17 cellular contexts compared by ENCODE assay signal in the genomic region with DNA sequence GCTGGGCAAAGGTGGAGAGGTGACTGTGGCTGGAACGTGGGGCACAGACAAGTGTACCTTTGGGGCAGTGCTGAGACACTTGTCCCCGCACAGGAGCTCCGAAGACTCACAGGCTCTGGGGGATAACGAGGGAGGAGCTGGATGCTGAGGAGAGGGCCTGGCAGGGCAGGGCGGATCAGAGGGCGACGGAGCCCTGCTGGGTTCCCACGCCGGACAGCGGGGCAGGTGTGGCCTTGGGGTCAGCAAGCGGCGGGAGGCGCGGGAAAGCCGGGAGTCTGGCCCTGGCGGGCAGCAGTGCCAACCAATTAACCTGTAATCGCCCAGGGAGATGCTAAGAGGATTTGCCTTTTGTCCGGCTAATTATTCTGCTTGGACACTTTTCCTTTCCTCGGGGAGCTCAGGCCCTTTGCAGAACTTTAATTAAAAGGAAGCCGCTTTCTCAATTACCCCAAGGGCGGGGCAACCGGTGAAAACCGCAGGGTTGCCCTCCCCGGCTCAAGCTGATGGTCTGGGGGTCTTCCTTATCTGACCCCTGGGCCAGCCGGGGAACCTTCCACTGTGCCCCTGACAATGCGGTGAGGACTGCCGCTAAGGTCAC.
DNase-seq lines count a peak whose midpoint lies in the region; ATAC-seq, FAIRE-seq and TF ChIP-seq lines count a peak whose summit lies in the region.
"Had no signal": no experiment of that assay in that cellular context is flagged by ENCODE, and none has a peak within 500 bp of the region (broad histone marks: within the 10 kb centered on the region; RNA-seq: fewer than 3 reads in every experiment).

No MANE protein-coding gene starts in this region.

- peak overlapping the region; percentile 57; the same call in 1 of the 2 replicates for H3K4ac ChIP-seq in IMR-90 (ENCODE audit: low read depth, low read length)
- H3K4ac ChIP-seq in H1 (replicated peaks; ENCODE audit: insufficient read length, low read depth, low read length): no peak overlapping the region

- no peak overlapping the region for H3K23ac ChIP-seq in IMR-90 (ENCODE audit: low read depth, low read length)
- H3K23ac ChIP-seq in H1 (ENCODE audit: insufficient read length): no peak overlapping the region

- no peak overlapping the region for H3K9ac ChIP-seq in IMR-90 (ENCODE audit: low read depth, low read length)
- no peak overlapping the region for H3K9ac ChIP-seq in H1 (replicated peaks in 1 of 4; ENCODE audit: extremely low read depth in 1 of 4, low read depth in 3 of 4, low read length in 3 of 4)

- H3K4me3 ChIP-seq in IMR-90 (ENCODE audit: insufficient read depth, low read depth, low read length): no peak overlapping the region
- no peak overlapping the region for H3K4me3 ChIP-seq in H1 (ENCODE audit: extremely low read depth in 1 of 4, insufficient read depth in 2 of 4, low read depth in 3 of 4, low read length in 4 of 4)
- H3K4me3 ChIP-seq in osteoblast (ENCODE audit: insufficient read depth, low read length): peak overlapping the region; percentile 56
- H3K4me3 ChIP-seq: GM23338, K562 had no signal

- H3K4me1 ChIP-seq in IMR-90 (ENCODE audit: control insufficient read depth, insufficient read depth, low read length) (peaks cover 22% of the 10 kb centered on the region), H1 (replicated peaks in 1 of 4; ENCODE audit: control insufficient read depth in 3 of 4, insufficient read depth in 4 of 4, low read length in 3 of 4) (no peaks in the 10 kb centered on the region; a peak in 1 of 7 replicates), osteoblast (ENCODE audit: insufficient read depth, low read length) (peaks cover 31% of the 10 kb centered on the region)

- H4K5ac ChIP-seq in IMR-90 (ENCODE audit: low read depth, low read length) (no peak overlapping the region), H1 (ENCODE audit: insufficient read length, low read depth, low read length) (no peak overlapping the region)

- H3K27ac ChIP-seq in IMR-90 (ENCODE audit: insufficient read depth, low read length): no peak overlapping the region
- H3K27ac ChIP-seq in H1 (ENCODE audit: low read depth, low read length): no peak overlapping the region
- H3K27ac ChIP-seq in osteoblast (ENCODE audit: low read depth, low read length): peak overlapping the region; percentile 53

- intact Hi-C loops in IMR-90 (cut with micrococcal nuclease): no loop called here

- H2BK5ac ChIP-seq in IMR-90 (ENCODE audit: low read depth, low read length, poor library complexity, severe bottlenecking) (no peak overlapping the region), H1 (ENCODE audit: low read depth, low read length) (no peak overlapping the region)

- no peak overlapping the region for H2BK12ac ChIP-seq in H1 (ENCODE audit: low read depth, low read length)

- H4K91ac ChIP-seq in IMR-90 (ENCODE audit: insufficient read depth, low read depth, low read length) (no peak overlapping the region; the same call in 1 of the 2 replicates), H1 (replicated peaks; ENCODE audit: insufficient read length, low read length) (no peak overlapping the region)

- H3K9me3 ChIP-seq in IMR-90 (ENCODE audit: control insufficient read depth, insufficient read depth, low read length): no peaks in the 10 kb centered on the region
- no peaks in the 10 kb centered on the region for H3K9me3 ChIP-seq in H1 (ENCODE audit: insufficient read depth in 2 of 2, low read depth in 1 of 2, low read length in 1 of 2)
- no peaks in the 10 kb centered on the region for H3K9me3 ChIP-seq in osteoblast (ENCODE audit: low read depth, low read length)

- TF ChIP-seq POLR2A in IMR-90 (IDR thresholded peaks at IDR 0.05; ENCODE audit: low read depth, low read length) (no peak), H1 (IDR thresholded peaks at IDR 0.05; ENCODE audit: control extremely low read depth in 1 of 2, low read depth in 2 of 2, low read length in 2 of 2) (no peak)

- DNase-seq in IMR-90 (no peak), NCI-H69 (lab: John Stamatoyannopoulos, UW) (peak; percentile 33), H1 (ENCODE audit: low read depth in 1 of 2, low spot score in 2 of 2) (no peak), osteoblast (ENCODE audit: insufficient read length, low spot score, missing footprints) (no peak), cerebellar cortex (ENCODE audit: low spot score) (no peak), NCI-H774 (lab: John Stamatoyannopoulos, UW) (no peak)
- DNase-seq in activated CD4-positive, alpha-beta T cell treated with anti-CD3 and anti-CD28 coated beads, Interleukin-2, amount 50 U/mL, for 4 hours: no peak
- DNase-seq: CD8-positive, alpha-beta memory T cell; NCI-H1105; NCI-H2029; NCI-H2171 treated with DMSO at 0.1 percent for 48 hours; NCI-H510A had no signal

- H3K27me3 ChIP-seq in IMR-90 (ENCODE audit: control insufficient read depth, insufficient read depth, low read length) (peaks cover 13% of the 10 kb centered on the region; the same call in 1 of the 2 replicates), H1 (replicated peaks in 1 of 4; ENCODE audit: control insufficient read depth in 3 of 4, extremely low read depth in 1 of 4, insufficient read depth in 3 of 4, low read length in 3 of 4) (no peaks in the 10 kb centered on the region; a peak in 1 of 7 replicates), osteoblast (ENCODE audit: insufficient read depth, low read length) (peaks cover 6% of the 10 kb centered on the region)

- no peak overlapping the region for H2AK9ac ChIP-seq in IMR-90 (replicated peaks; ENCODE audit: low read depth, low read length, poor library complexity)

- no peak overlapping the region for H2AFZ ChIP-seq in IMR-90 (replicated peaks; ENCODE audit: low read length, poor library complexity)
- no peak overlapping the region for H2AFZ ChIP-seq in H1 (ENCODE audit: low read length)
- peak overlapping the region; percentile 25 for H2AFZ ChIP-seq in osteoblast (ENCODE audit: low read length)
- H2AFZ ChIP-seq: GM23338 had no signal

- H3K14ac ChIP-seq in IMR-90 (replicated peaks; ENCODE audit: low read depth, low read length) (no peak overlapping the region), H1 (ENCODE audit: insufficient read length) (no peak overlapping the region)

- CTCF ChIA-PET in IMR-90 (lab: Yijun Ruan, JAX): no interaction called here
- CTCF ChIA-PET in H1 (lab: Charles Lee; ENCODE audit: partially characterized antibody): interaction anchor here (0.6 to 4.4 kb wide), 8 partner anchors 9 to 212 kb away, joined by 3 to 21 read pairs (median 4); no protein-coding TSS in a partner anchor

- FAIRE-seq in H1 (lab: Jason Lieb, UNC): no peak
- FAIRE-seq: GM18507, GM19239, K562 had no signal

- TF ChIP-seq RAD21 in IMR-90 (IDR thresholded peaks at IDR 0.05; ENCODE audit: low read length) (no peak), H1 (IDR thresholded peaks at IDR 0.05 in 1 of 2, conservative IDR thresholded peaks at IDR 0.05 in 1 of 2; ENCODE audit: low read depth in 2 of 2, low read length in 2 of 2) (no peak)

- no TSS peak for BruUV-seq in IMR-90 (replicated peaks; lab: Mats Ljungman, UMichigan)

- H3K36me3 ChIP-seq in IMR-90 (ENCODE audit: control insufficient read depth, insufficient read depth, low read length) (no peaks in the 10 kb centered on the region), H1 (ENCODE audit: control insufficient read depth in 2 of 4, insufficient read depth in 4 of 4, low read length in 3 of 4) (no peaks in the 10 kb centered on the region), osteoblast (ENCODE audit: insufficient read depth, low read length) (no peaks in the 10 kb centered on the region)

- H3K18ac ChIP-seq in IMR-90 (ENCODE audit: low read depth, low read length): no peak overlapping the region
- H3K18ac ChIP-seq in H1 (ENCODE audit: extremely low read depth, low read length): no peak overlapping the region

- no peaks in the 10 kb centered on the region for H3K23me2 ChIP-seq in H1 (ENCODE audit: low read depth, low read length)

- POLR2A ChIA-PET in IMR-90 (lab: Charles Lee; ENCODE audit: unreplicated experiment) (interaction anchor here (0.5 kb wide), 1 partner anchor 154 kb away, joined by 3 read pairs; no protein-coding TSS in a partner anchor), H1 (lab: Charles Lee; ENCODE audit: partially characterized antibody) (interaction anchor here (1.1 kb wide), 1 partner anchor 9 kb away, joined by 5 read pairs; no protein-coding TSS in a partner anchor)

- H4K8ac ChIP-seq in IMR-90 (ENCODE audit: low read depth in 2 of 2, low read length in 2 of 2) (no peak overlapping the region), H1 (ENCODE audit: extremely low read depth, insufficient read depth, low read length) (peak overlapping the region; percentile 74; the same call in 1 of the 2 replicates)

- H2BK15ac ChIP-seq in IMR-90 (ENCODE audit: low read depth, low read length) (peak overlapping the region; percentile 3; the same call in 1 of the 3 replicates), H1 (ENCODE audit: low read length) (no peak overlapping the region)

- H3K79me1 ChIP-seq in IMR-90 (ENCODE audit: low read depth in 1 of 2, low read length in 2 of 2) (no peaks in the 10 kb centered on the region), H1 (ENCODE audit: low read depth, low read length) (no peaks in the 10 kb centered on the region)

- ATAC-seq in IMR-90 (ENCODE audit: low read depth) (no peak), GM19397 (IDR thresholded peaks at IDR 0.05; ENCODE audit: unreplicated experiment) (no peak)
- ATAC-seq: GM23338, K562 had no signal

- H3K56ac ChIP-seq in IMR-90 (ENCODE audit: extremely low read depth, insufficient read depth, low read length) (no peak overlapping the region), H1 (replicated peaks; ENCODE audit: insufficient read length, low read depth, low read length) (no peak overlapping the region)

- no peak for TF ChIP-seq EP300 in H1 (IDR thresholded peaks at IDR 0.05; ENCODE audit: borderline replicate concordance in 1 of 2, low read depth in 2 of 2, low read length in 2 of 2)

- 0 out of 2 replicates have a peak overlapping the region, but pooled peaks have one; percentile 22 for H2BK20ac ChIP-seq in IMR-90 (ENCODE audit: low read depth, low read length)
- no peak overlapping the region for H2BK20ac ChIP-seq in H1 (ENCODE audit: low read length)

- 93% methylated on average over 20 of the region's 27 CpGs; no CpG with 5 or more reads in 1 of the 2 experiments for WGBS in IMR-90 (ENCODE audit: extremely low coverage in 2 of 2, insufficient read length in 1 of 2), 2 experiments
- WGBS in H1 (ENCODE audit: extremely low coverage in 1 of 2, insufficient coverage in 1 of 2, insufficient read length in 1 of 2, insufficient replicate concordance in 2 of 2, low coverage in 1 of 2, low lambda C conversion rate in 2 of 2, missing lambda C conversion rate in 1 of 2), 2 experiments: 88% methylated on average over 27 of the region's 27 CpGs; no CpG with 5 or more reads in 1 of the 2 experiments

- peaks cover 13% of the 10 kb centered on the region for H4K20me1 ChIP-seq in IMR-90 (ENCODE audit: insufficient read depth, low read length)
- H4K20me1 ChIP-seq in H1 (replicated peaks in 1 of 2; ENCODE audit: control insufficient read depth in 1 of 2, insufficient read depth in 2 of 2, low read length in 2 of 2): no peaks in the 10 kb centered on the region
- no peaks in the 10 kb centered on the region for H4K20me1 ChIP-seq in osteoblast (ENCODE audit: insufficient read depth, low read length)

- H2BK120ac ChIP-seq in IMR-90 (ENCODE audit: low read depth, low read length): peak overlapping the region; percentile 61
- H2BK120ac ChIP-seq in H1 (replicated peaks; ENCODE audit: low read depth, low read length): no peak overlapping the region

- dilution Hi-C loops in IMR-90 (cut with HindIII; ENCODE audit: low sequenced_read_pairs, unreplicated experiment): no loop called here

- TF ChIP-seq CTCF in IMR-90 (conservative IDR thresholded peaks at IDR 0.05; ENCODE audit: low read depth, low read length) (no peak), H1 (IDR thresholded peaks at IDR 0.05; ENCODE audit: control extremely low read depth in 1 of 3, insufficient read depth in 1 of 3, low read depth in 1 of 3, low read length in 3 of 3) (no peak), osteoblast (IDR thresholded peaks at IDR 0.05; ENCODE audit: extremely low read depth, low read depth, low read length) (no peak)

- 0 out of 2 replicates have a peak overlapping the region, but pooled peaks have one; percentile 15 for H2AK5ac ChIP-seq in IMR-90 (ENCODE audit: low read depth, low read length)
- H2AK5ac ChIP-seq in H1 (ENCODE audit: low read depth, low read length): no peak overlapping the region

- in situ Hi-C loops in IMR-90 (cut with MboI; ENCODE audit: low sequenced_read_pairs): no loop called here

- H3K79me2 ChIP-seq in H1 (ENCODE audit: control insufficient read depth in 1 of 2, insufficient read depth in 2 of 2, low read length in 2 of 2) (no peaks in the 10 kb centered on the region), osteoblast (ENCODE audit: insufficient read depth, low read length) (no peaks in the 10 kb centered on the region)

- H3K9me1 ChIP-seq in IMR-90 (ENCODE audit: insufficient read depth, low read length): peaks cover 10% of the 10 kb centered on the region; the same call in 1 of the 2 replicates

- H3K4me2 ChIP-seq in IMR-90 (ENCODE audit: low read depth, low read length) (no peak overlapping the region), H1 (ENCODE audit: insufficient read depth in 1 of 2, low read depth in 2 of 2, low read length in 2 of 2) (no peak overlapping the region), osteoblast (ENCODE audit: insufficient read depth, low read length) (peak overlapping the region; percentile 76)
- H3K4me2 ChIP-seq: GM23338 had no signal
